In the genomic region with DNA sequence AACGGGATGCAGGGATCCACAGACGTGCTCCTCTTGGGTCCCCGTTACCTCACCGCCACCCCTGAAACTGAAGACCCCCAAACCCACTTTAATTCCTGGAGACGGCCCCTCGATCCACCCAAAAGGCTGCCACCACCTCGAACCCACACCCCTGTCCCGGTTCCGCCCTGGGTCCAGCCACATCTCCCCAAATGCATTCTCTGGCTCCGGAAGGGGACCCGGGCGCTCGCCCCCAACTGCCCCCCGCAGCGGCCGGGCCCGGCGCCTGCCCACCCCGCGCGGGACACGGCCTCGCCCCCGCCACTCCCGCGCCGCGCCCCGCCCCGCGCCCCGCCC, we compare ENCODE assay signal across 11 cellular contexts. TPM values are rescaled to one million over a fixed set of nuclear protein-coding genes. Genes with fewer than 3 reads are reported as not detected.
DNase-seq lines count a peak whose midpoint lies in the region; ATAC-seq and TF ChIP-seq lines count a peak whose summit lies in the region.
"Had no signal": no experiment of that assay in that cellular context is flagged by ENCODE, and none has a peak within 500 bp of the region (broad histone marks: within the 10 kb centered on the region; RNA-seq: fewer than 3 reads in every experiment).

No MANE protein-coding gene starts in this region.

- DNase-seq in AG10803 (ENCODE audit: low read depth) (no peak), fibroblast of mammary gland (ENCODE audit: low read depth) (no peak), retinal pigment epithelial cell (ENCODE audit: low read depth) (no peak), SW480 (ENCODE audit: low spot score) (no peak), NCI-H1417 treated with DMSO at 0.1 percent for 48 hours (lab: John Stamatoyannopoulos, UW) (no peak), HT-29 (ENCODE audit: low spot score) (no peak)
- DNase-seq: effector CD4-positive, alpha-beta T cell; MV-4-11 had no signal

- TF ChIP-seq CTCF in AG10803 (conservative IDR thresholded peaks at IDR 0.05; ENCODE audit: low read length) (no peak), VCaP (conservative IDR thresholded peaks at IDR 0.05) (no peak), fibroblast of mammary gland (conservative IDR thresholded peaks at IDR 0.05; ENCODE audit: control insufficient read depth, insufficient read depth, low read depth, low read length) (no peak), retinal pigment epithelial cell (conservative IDR thresholded peaks at IDR 0.05; ENCODE audit: low read depth, low read length) (no peak)

- ATAC-seq in GM18511 (IDR thresholded peaks at IDR 0.05; ENCODE audit: unreplicated experiment): no peak
- ATAC-seq: stimulated activated memory B cell treated with anti-CD40 and anti-IgM and Interleukin-4, amounts not matched to agents 10 μg/mL and 1 μg/mL and 100 μg/mL, for 72 hours had no signal

- H3K27ac ChIP-seq in VCaP: peak overlapping the region; percentile 49; the same call in 1 of the 2 replicates

- H3K4me3 ChIP-seq in AG10803 (ENCODE audit: low read length) (peak overlapping the region; percentile 46), fibroblast of mammary gland (ENCODE audit: control insufficient read depth, low read depth, low read length) (peak overlapping the region; percentile 28), retinal pigment epithelial cell (ENCODE audit: low read length) (peak overlapping the region; percentile 46)

RNA-seq across cellular contexts. Expression of a gene that starts 0.2 kb away (rescaled TPM):
- 6.2 and 8.9 TPM in 2 replicates for total RNA-seq in HT-29 (2014; rRNA removed; shearing (Covaris generic))

RNA-seq across cellular contexts. Expression of a gene that starts 13.0 kb away (rescaled TPM):
- total RNA-seq in HT-29 (2014; rRNA removed; shearing (Covaris generic)): 123 TPM in 2 replicates

RNA-seq across cellular contexts. Expression of a gene that starts 19.3 kb away (rescaled TPM):
- total RNA-seq in HT-29 (2014; rRNA removed; shearing (Covaris generic)): not detected in 2 replicates

RNA-seq across cellular contexts. Expression of a gene that starts 32.8 kb away (rescaled TPM):
- total RNA-seq in HT-29 (2014; rRNA removed; shearing (Covaris generic)): 0.13 TPM in 1 of 2 replicates, not detected in the other

RNA-seq across cellular contexts. Expression of a gene that starts 36.3 kb away (rescaled TPM):
- 0.05 and 0.36 TPM in 2 replicates for total RNA-seq in HT-29 (2014; rRNA removed; shearing (Covaris generic))
